In genomic region chr2:46460991-46461715, GRCh38 we compare ENCODE assay signal across 8 cellular contexts. TPM values are rescaled to one million over a fixed set of nuclear protein-coding genes. Genes with fewer than 3 reads are reported as not detected.
DNase-seq lines count a peak whose midpoint lies in the region; ATAC-seq and TF ChIP-seq lines count a peak whose summit lies in the region.

No MANE protein-coding gene starts in this region.

- H3K4me3 ChIP-seq in H7 (ENCODE audit: insufficient read depth, low read depth, low read length): no peak overlapping the region
- H3K4me3 ChIP-seq in choroid plexus epithelial cell (ENCODE audit: low read depth, low read length): no peak overlapping the region

- no peaks in the 10 kb centered on the region for H3K36me3 ChIP-seq in H7 (replicated peaks; ENCODE audit: control insufficient read depth, insufficient read depth, low read length)

- no peaks in the 10 kb centered on the region for H3K27me3 ChIP-seq in H7 (ENCODE audit: control insufficient read depth, insufficient read depth, low read length)

- DNase-seq in DMS53 treated with DMSO at 0.1 percent for 48 hours (lab: John Stamatoyannopoulos, UW; ENCODE audit: unreplicated experiment) (peak; percentile 37), H7 (peak; percentile 63), NCI-H1930 (lab: John Stamatoyannopoulos, UW) (peak; percentile 23 to 37), choroid plexus epithelial cell (ENCODE audit: low read depth) (peak; percentile 73), left lobe of liver (ENCODE audit: low spot score) (peak; percentile 82)
- DNase-seq in activated CD4-positive, alpha-beta T cell treated with anti-CD3 and anti-CD28 coated beads for 24 hours (ENCODE audit: low read depth in 2 of 2): peak; percentile 68
- DNase-seq in stimulated activated CD4-positive, alpha-beta T cell treated with anti-CD3 and anti-CD28 coated beads, Interleukin-4, amount 100 ng/mL, for 48 hours (ENCODE audit: low read depth in 2 of 2): peak; percentile 66 to 77

- ATAC-seq in left lobe of liver (peak; percentile 87), GM18873 (IDR thresholded peaks at IDR 0.05; ENCODE audit: low FRiP score, unreplicated experiment) (no peak)

- peak; percentile 99 for TF ChIP-seq CTCF in choroid plexus epithelial cell (conservative IDR thresholded peaks at IDR 0.05; ENCODE audit: low read depth, low read length)

RNA-seq across cellular contexts. Expression of gene TMEM247, which starts 18.2 kb away (rescaled TPM):
- total RNA-seq in H7 (2014; rRNA removed; shearing (Covaris generic)): not detected in 2 replicates
- total RNA-seq in left lobe of liver: not detected

Comparison
In these comparisons a context has a peak if more than half of its experiments do, and no peak if none do; other contexts are left out.
1. DNase-seq: peak in every context shown above with its lines; median percentile 82 in left lobe of liver; 73 in choroid plexus epithelial cell; 72 in stimulated activated CD4-positive, alpha-beta T cell treated with anti-CD3 and anti-CD28 coated beads, Interleukin-4, amount 100 ng/mL, for 48 hours; 68 in activated CD4-positive, alpha-beta T cell treated with anti-CD3 and anti-CD28 coated beads for 24 hours; 63 in H7; 37 in DMS53 treated with DMSO at 0.1 percent for 48 hours; 30 in NCI-H1930.